In genomic region chr7:30309302-30309701, GRCh38 we compare ENCODE assay signal across 1 cellular context.
TF ChIP-seq lines count a peak whose summit lies in the region.

No MANE protein-coding gene starts in this region.

TF ChIP-seq in GM12878, 131 proteins besides CTCF, POLR2A, EP300 and RAD21 (continued from another document):
- TF ChIP-seq IRF3 (IDR thresholded peaks at IDR 0.05) (no peak), NFYA (IDR thresholded peaks at IDR 0.05; ENCODE audit: borderline replicate concordance, low read depth, low read length) (no peak), ATF3 (IDR thresholded peaks at IDR 0.05; ENCODE audit: borderline replicate concordance, extremely low read depth, low read depth, low read length) (no peak), HSF1 (IDR thresholded peaks at IDR 0.05; ENCODE audit: low read depth, low read length) (no peak), CBFB (IDR thresholded peaks at IDR 0.05; ENCODE audit: low read depth) (no peak), NRF1 (conservative IDR thresholded peaks at IDR 0.05; ENCODE audit: low read depth, low read length) (no peak), SMAD5 (IDR thresholded peaks at IDR 0.05; ENCODE audit: low read depth) (no peak)
TF ChIP-seq in GM12878: peak in this region for 0.
